ENCODE assay signal across 8 cellular contexts in genomic region chr16:19520861-19521331, GRCh38. TPM values are rescaled to one million over a fixed set of nuclear protein-coding genes. Genes with fewer than 3 reads are reported as not detected.
A peak's percentile ranks its signal among the peaks of the same experiment; 100 is the strongest.
DNase-seq lines count a peak whose midpoint lies in the region; ATAC-seq and TF ChIP-seq lines count a peak whose summit lies in the region.

No MANE protein-coding gene starts in this region.

- DNase-seq in heart right ventricle: no peak
- DNase-seq in Right ventricle myocardium superior: no peak
- DNase-seq in SJSA1 (ENCODE audit: low read depth in 1 of 2, low spot score in 2 of 2): peak in 1 of 2 experiments; percentile 3
- peak; percentile 55 for DNase-seq in epithelial cell of esophagus (ENCODE audit: low read depth)
- DNase-seq in omental fat pad (ENCODE audit: low spot score): no peak
- DNase-seq in GOT3 (lab: John Stamatoyannopoulos, UW): no peak

- H3K36me3 ChIP-seq in heart right ventricle (peaks cover 0 to 18% (median 9%) of the 10 kb centered on the region in 9 donors), SJSA1 (peaks cover 18% of the 10 kb centered on the region)

- intact Hi-C loops in heart right ventricle (cut with DNase I) (no loop called here), Right ventricle myocardium superior (cut with DNase I) (no loop called here)

- 6 to 9% methylated on average over 8 of the region's 8 CpGs for WGBS in heart right ventricle, 2 donors

- H3K4me3 ChIP-seq in heart right ventricle (peak overlapping the region; percentile 70 to 92 (median 85)), SJSA1 (peak overlapping the region; percentile 64), epithelial cell of esophagus (ENCODE audit: low read length) (peak overlapping the region; percentile 80)

- peak overlapping the region in 8 of 10 donors; percentile 84 to 92 (median 88) for H3K27ac ChIP-seq in heart right ventricle
- no peak overlapping the region for H3K27ac ChIP-seq in SJSA1

- H3K4me1 ChIP-seq in heart right ventricle (peaks cover 0 to 75% (median 30%) of the 10 kb centered on the region in 9 donors), SJSA1 (replicated peaks) (peaks cover 32% of the 10 kb centered on the region)

- H3K9me3 ChIP-seq in heart right ventricle (no peaks in the 10 kb centered on the region), SJSA1 (replicated peaks) (no peaks in the 10 kb centered on the region)

- no peak for TF ChIP-seq CTCF in heart right ventricle (IDR thresholded peaks at IDR 0.05)
- TF ChIP-seq CTCF in epithelial cell of esophagus (IDR thresholded peaks at IDR 0.05; ENCODE audit: insufficient read depth, low read depth, low read length, missing control alignments): no peak
- TF ChIP-seq CTCF in omental fat pad (IDR thresholded peaks at IDR 0.05): no peak

- H3K27me3 ChIP-seq in heart right ventricle: no peaks in the 10 kb centered on the region
- no peaks in the 10 kb centered on the region for H3K27me3 ChIP-seq in SJSA1 (replicated peaks)

- ATAC-seq in heart right ventricle: no peak
- no peak for ATAC-seq in Right ventricle myocardium superior (ENCODE audit: poor library complexity)
- peak; percentile 23 for ATAC-seq in omental fat pad (ENCODE audit: low FRiP score)
- ATAC-seq in GM18907 (IDR thresholded peaks at IDR 0.05; ENCODE audit: unreplicated experiment): no peak
- no peak for ATAC-seq in HG02759 (IDR thresholded peaks at IDR 0.05; ENCODE audit: unreplicated experiment)

RNA-seq across cellular contexts. Expression of gene GDE1, which starts 1.0 kb away (rescaled TPM):
- total RNA-seq in heart right ventricle (100 to 1,000 TPM in 7 of 10 donors, 10 to 100 TPM in 3; 82.6 to 128 (median 113) TPM), Right ventricle myocardium superior (116 TPM), omental fat pad (10 to 100 TPM; 38.7 to 68.0 (median 49.8) TPM)
- 10 to 100 TPM; 31.9 to 62.3 TPM for polyA plus RNA-seq in heart right ventricle
- total RNA-seq in SJSA1 (2014; rRNA removed; shearing (Covaris generic)): 39.6 and 48.2 TPM in 2 replicates

RNA-seq across cellular contexts. Expression of gene CCP110, which starts 2.8 kb away (rescaled TPM):
- total RNA-seq in heart right ventricle (1 to 10 TPM; 6.2 to 8.8 (median 7.9) TPM), Right ventricle myocardium superior (6.1 TPM), omental fat pad (10 to 100 TPM in 3 of 4 donors, 1 to 10 TPM in 1; 8.9 to 18.8 (median 14.3) TPM)
- polyA plus RNA-seq in heart right ventricle: 1 to 10 TPM; 2.4 to 4.3 TPM
- total RNA-seq in SJSA1 (2014; rRNA removed; shearing (Covaris generic)): 20.0 and 28.3 TPM in 2 replicates

RNA-seq across cellular contexts. Expression of gene VPS35L, which starts 34.6 kb away (rescaled TPM):
- total RNA-seq in heart right ventricle (10 to 100 TPM; 24.0 to 35.1 (median 32.0) TPM), Right ventricle myocardium superior (19.4 TPM), omental fat pad (10 to 100 TPM; 42.4 to 59.3 (median 43.1) TPM)
- 10 to 100 TPM; 15.0 to 25.8 TPM for polyA plus RNA-seq in heart right ventricle
- 20.9 and 23.7 TPM in 2 replicates for total RNA-seq in SJSA1 (2014; rRNA removed; shearing (Covaris generic))
